Comparison of ENCODE assay signal across 12 cellular contexts in the genomic region with DNA sequence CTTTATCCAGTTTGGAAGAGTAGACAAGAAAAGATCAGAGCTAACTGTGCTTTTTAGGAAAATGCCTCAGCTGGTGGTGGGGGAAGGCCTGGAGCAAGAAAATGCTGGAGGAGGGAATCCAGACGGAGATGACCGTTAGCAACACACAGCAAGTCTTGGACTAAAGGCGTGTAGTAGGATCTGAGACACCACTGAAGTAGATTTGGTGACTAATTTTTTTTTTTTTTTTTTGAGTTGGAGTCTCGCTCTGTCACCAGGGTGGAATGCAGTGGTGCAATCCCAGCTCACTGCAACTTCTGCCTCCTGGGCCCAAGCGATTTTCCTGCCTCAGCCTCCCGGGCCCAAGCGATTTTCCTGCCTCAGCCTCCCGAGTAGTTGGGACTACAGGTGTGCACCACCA. TPM values are rescaled to one million over a fixed set of nuclear protein-coding genes. Genes with fewer than 3 reads are reported as not detected.
A peak's percentile ranks its signal among the peaks of the same experiment; 100 is the strongest.
DNase-seq lines count a peak whose midpoint lies in the region; ATAC-seq and TF ChIP-seq lines count a peak whose summit lies in the region.
"Had no signal": no experiment of that assay in that cellular context is flagged by ENCODE, and none has a peak within 500 bp of the region (broad histone marks: within the 10 kb centered on the region; RNA-seq: fewer than 3 reads in every experiment).

No MANE protein-coding gene starts in this region.

- H3K27ac Mint-ChIP-seq in central memory CD8-positive, alpha-beta T cell (ENCODE audit: low read depth): peak overlapping the region; percentile 79
- no peak overlapping the region for H3K27ac Mint-ChIP-seq in activated T-cell treated with anti-CD3 and anti-CD28 coated beads, Interleukin-2, amount 50 U/mL, for 24 hours

- no peaks in the 10 kb centered on the region for H3K9me3 Mint-ChIP-seq in central memory CD8-positive, alpha-beta T cell
- no peaks in the 10 kb centered on the region for H3K9me3 Mint-ChIP-seq in activated T-cell treated with anti-CD3 and anti-CD28 coated beads, Interleukin-2, amount 50 U/mL, for 24 hours

- peaks cover 4% of the 10 kb centered on the region for H3K9me3 ChIP-seq in mesodermal cell (ENCODE audit: control insufficient read depth, low read length)
- H3K9me3 ChIP-seq in lower lobe of right lung: no peaks in the 10 kb centered on the region

- DNase-seq in CD1c-positive myeloid dendritic cell (ENCODE audit: extremely low spot score) (peak; percentile 28), M059J (ENCODE audit: low read depth) (peak; percentile 95), lower lobe of right lung (no peak), NCI-H187 (lab: John Stamatoyannopoulos, UW) (no peak), iPS-NIHi11 (ENCODE audit: low spot score) (no peak)
- DNase-seq in central memory CD8-positive, alpha-beta T cell (ENCODE audit: low spot score in 2 of 2): no peak
- no peak for DNase-seq in activated T-cell treated with anti-CD3 and anti-CD28 coated beads, Interleukin-2, amount 50 U/mL, for 24 hours
- DNase-seq: erythroblast; left ventricle myocardium superior; NCI-H187 treated with DMSO at 0.1 percent for 48 hours; stimulated activated CD4-positive, alpha-beta T cell treated with anti-CD3 and anti-CD28 coated beads, Interleukin-4, amount 100 ng/mL, for 4 hours had no signal

- H3K36me3 Mint-ChIP-seq in central memory CD8-positive, alpha-beta T cell (ENCODE audit: insufficient read depth): no peaks in the 10 kb centered on the region
- H3K36me3 Mint-ChIP-seq in activated T-cell treated with anti-CD3 and anti-CD28 coated beads, Interleukin-2, amount 50 U/mL, for 24 hours (ENCODE audit: low read depth): no peaks in the 10 kb centered on the region

- no peak overlapping the region for H3K4me3 Mint-ChIP-seq in central memory CD8-positive, alpha-beta T cell
- H3K4me3 Mint-ChIP-seq in activated T-cell treated with anti-CD3 and anti-CD28 coated beads, Interleukin-2, amount 50 U/mL, for 24 hours: no peak overlapping the region

- no peaks in the 10 kb centered on the region for H3K27me3 Mint-ChIP-seq in central memory CD8-positive, alpha-beta T cell
- H3K27me3 Mint-ChIP-seq in activated T-cell treated with anti-CD3 and anti-CD28 coated beads, Interleukin-2, amount 50 U/mL, for 24 hours: no peaks in the 10 kb centered on the region

- no peak for ATAC-seq in central memory CD8-positive, alpha-beta T cell (replicated peaks; ENCODE audit: extremely low read depth, poor library complexity, severe bottlenecking)
- ATAC-seq in lower lobe of right lung: no peak
- ATAC-seq: left ventricle myocardium superior had no signal

- H3K36me3 ChIP-seq in mesodermal cell (ENCODE audit: control insufficient read depth, insufficient read depth, low read length) (peaks cover 4% of the 10 kb centered on the region), lower lobe of right lung (no peaks in the 10 kb centered on the region)

- H3K4me3 ChIP-seq in mesodermal cell (ENCODE audit: extremely low read depth, insufficient read depth, low read length, poor library complexity, severe bottlenecking): no peak overlapping the region
- no peak overlapping the region for H3K4me3 ChIP-seq in lower lobe of right lung

- intact Hi-C loops in lower lobe of right lung (cut with DNase I): no loop called here

- H3K27ac ChIP-seq in mesodermal cell (ENCODE audit: low read depth, low read length, severe bottlenecking) (peak overlapping the region; percentile 64), lower lobe of right lung (no peak overlapping the region)

- no peaks in the 10 kb centered on the region for H3K27me3 ChIP-seq in lower lobe of right lung (ENCODE audit: low read depth)

- H3K4me1 Mint-ChIP-seq in central memory CD8-positive, alpha-beta T cell: peaks cover 33% of the 10 kb centered on the region
- peaks cover 44% of the 10 kb centered on the region for H3K4me1 Mint-ChIP-seq in activated T-cell treated with anti-CD3 and anti-CD28 coated beads, Interleukin-2, amount 50 U/mL, for 24 hours (ENCODE audit: low read depth)

- H3K4me1 ChIP-seq in mesodermal cell (ENCODE audit: control insufficient read depth, insufficient read depth, low read length, poor library complexity, severe bottlenecking) (peaks cover 17% of the 10 kb centered on the region), lower lobe of right lung (peaks cover 25% of the 10 kb centered on the region)

- no peak for TF ChIP-seq CTCF in lower lobe of right lung (IDR thresholded peaks at IDR 0.05)

- WGBS in mesodermal cell (ENCODE audit: insufficient coverage in 2 of 2), 2 experiments: 76 to 86% methylated on average over 2 to 3 of the region's 8 CpGs

RNA-seq across cellular contexts. Expression of gene LPAR3, which starts 41.2 kb away (rescaled TPM):
- total RNA-seq in M059J (2014; rRNA removed; shearing (Covaris generic)): 2.6 and 3.6 TPM in 2 replicates
- polyA plus RNA-seq in mesodermal cell (2013, experiment 1 of 2): 1.7 TPM
- 1.4 TPM for polyA plus RNA-seq in mesodermal cell (2013, experiment 2 of 2)
- 5.7 TPM for total RNA-seq in lower lobe of right lung

Comparison
In these comparisons a context has a peak if more than half of its experiments do, and no peak if none do; other contexts are left out.
1. DNase-seq: peak in CD1c-positive myeloid dendritic cell (single experiment) and M059J (single experiment); none in central memory CD8-positive, alpha-beta T cell (0 of 2), lower lobe of right lung (single experiment), NCI-H187 (0 of 2), activated T-cell treated with anti-CD3 and anti-CD28 coated beads, Interleukin-2, amount 50 U/mL, for 24 hours (single experiment) and iPS-NIHi11 (single experiment).